Comparison of ENCODE assay signal across 16 cellular contexts in genomic region chr15:65164139-65164538, GRCh38. TPM values are rescaled to one million over a fixed set of nuclear protein-coding genes. Genes with fewer than 3 reads are reported as not detected.
A peak's percentile ranks its signal among the peaks of the same experiment; 100 is the strongest.
DNase-seq lines count a peak whose midpoint lies in the region; ATAC-seq and TF ChIP-seq lines count a peak whose summit lies in the region.
"Had no signal": no experiment of that assay in that cellular context is flagged by ENCODE, and none has a peak within 500 bp of the region (broad histone marks: within the 10 kb centered on the region; RNA-seq: fewer than 3 reads in every experiment).

No MANE protein-coding gene starts in this region.

- DNase-seq in globus pallidus (ENCODE audit: low spot score) (peak; percentile 53), psoas muscle (no peak), GM10266 (ENCODE audit: extremely low spot score) (no peak), body of pancreas (no peak)
- DNase-seq: ACHN; CD4-positive, CD25-positive, alpha-beta regulatory T cell; DMS53; GF-D8; HCEC 1CT; HFFc6 had no signal

- H3K27ac ChIP-seq in angular gyrus (ENCODE audit: low read depth, low read length): peak overlapping the region; percentile 62
- H3K27ac ChIP-seq in psoas muscle: peak overlapping the region; percentile 77
- peak overlapping the region; percentile 2 for H3K27ac ChIP-seq in temporal lobe (ENCODE audit: low read depth, low read length)
- no peak overlapping the region for H3K27ac ChIP-seq in body of pancreas
- H3K27ac ChIP-seq: BLaER1 treated with 17β-estradiol and CSF1 and Interleukin-3, amounts not matched to agents 10 nM and 100 nM; HL-60 had no signal

- H3K9me3 ChIP-seq in psoas muscle: no peaks in the 10 kb centered on the region
- no peaks in the 10 kb centered on the region for H3K9me3 ChIP-seq in body of pancreas
- H3K9me3 ChIP-seq: BLaER1 treated with 17β-estradiol and CSF1 and Interleukin-3, amounts not matched to agents 10 nM and 100 nM had no signal

- TF ChIP-seq CTCF in psoas muscle (IDR thresholded peaks at IDR 0.05) (no peak), GM10266 (IDR thresholded peaks at IDR 0.05; ENCODE audit: control insufficient read depth, insufficient read depth, low read depth, missing control alignments) (no peak), body of pancreas (IDR thresholded peaks at IDR 0.05) (no peak)

- H3K4me1 ChIP-seq in psoas muscle (peaks cover 19% of the 10 kb centered on the region), body of pancreas (no peaks in the 10 kb centered on the region)
- H3K4me1 ChIP-seq: BLaER1 treated with 17β-estradiol and CSF1 and Interleukin-3, amounts not matched to agents 10 nM and 100 nM had no signal

- TF ChIP-seq POLR2A in body of pancreas (IDR thresholded peaks at IDR 0.05): no peak

- no peak overlapping the region for H3K4me3 ChIP-seq in psoas muscle
- H3K4me3 ChIP-seq in body of pancreas: no peak overlapping the region
- H3K4me3 ChIP-seq: BLaER1 treated with 17β-estradiol and CSF1 and Interleukin-3, amounts not matched to agents 10 nM and 100 nM had no signal

- WGBS in psoas muscle, 3 donors: 39 to 71% (median 43%) methylated on average over 1 of the region's 1 CpG
- 41 to 54% methylated on average over 1 of the region's 1 CpG for WGBS in body of pancreas, 2 donors

- intact Hi-C loops in psoas muscle (cut with DNase I): no loop called here
- intact Hi-C loops in body of pancreas (cut with DNase I): no loop called here

- ATAC-seq in psoas muscle (no peak), HG02970 (IDR thresholded peaks at IDR 0.05; ENCODE audit: low FRiP score, unreplicated experiment) (no peak), body of pancreas (no peak)

- H3K27me3 ChIP-seq in psoas muscle (ENCODE audit: insufficient read depth in 3 of 3, low read length in 2 of 3) (no peaks in the 10 kb centered on the region), body of pancreas (no peaks in the 10 kb centered on the region)
- H3K27me3 ChIP-seq: BLaER1 treated with 17β-estradiol and CSF1 and Interleukin-3, amounts not matched to agents 10 nM and 100 nM had no signal

- peaks cover 4 to 54% of the 10 kb centered on the region in 2 donors for H3K36me3 ChIP-seq in psoas muscle (ENCODE audit: insufficient read depth in 1 of 2, low read depth in 1 of 2)
- H3K36me3 ChIP-seq in body of pancreas (replicated peaks in 1 of 2; ENCODE audit: insufficient read depth in 1 of 2, low read depth in 2 of 2): peaks cover 7 to 9% of the 10 kb centered on the region in 2 donors

RNA-seq across cellular contexts. Expression of gene CLPX, which starts 21.0 kb away (rescaled TPM):
- total RNA-seq in psoas muscle: 10 to 100 TPM; 53.7 to 87.2 (median 73.8) TPM
- 10 to 100 TPM; 24.4 to 45.9 (median 25.5) TPM for polyA plus RNA-seq in psoas muscle
- total RNA-seq in temporal lobe: 61.2 TPM
- total RNA-seq in body of pancreas: 10 to 100 TPM; 16.2 to 19.2 TPM

RNA-seq across cellular contexts. Expression of gene PDCD7, which starts 30.5 kb away (rescaled TPM):
- total RNA-seq in psoas muscle: 10 to 100 TPM; 12.3 to 22.4 (median 15.7) TPM
- polyA plus RNA-seq in psoas muscle: 10 to 100 TPM in 1 of 3 donors, 1 to 10 TPM in 2; 6.8 to 14.5 (median 9.9) TPM
- total RNA-seq in temporal lobe: 11.1 TPM
- 10 to 100 TPM; 18.2 to 35.6 TPM for total RNA-seq in body of pancreas

RNA-seq across cellular contexts. Expression of gene CILP, which starts 47.1 kb away (rescaled TPM):
- total RNA-seq in psoas muscle: 10 to 100 TPM in 2 of 4 donors, 1 to 10 TPM in 2; 5.6 to 31.7 (median 12.7) TPM
- 10 to 100 TPM in 1 of 3 donors, 1 to 10 TPM in 2; 3.9 to 13.0 (median 5.3) TPM for polyA plus RNA-seq in psoas muscle
- 0.25 TPM for total RNA-seq in temporal lobe
- 10 to 100 TPM in 1 of 2 donors, 1 to 10 TPM in 1; 4.4 to 18.8 TPM for total RNA-seq in body of pancreas
- total RNA-seq: A172 had no signal
- polyA plus RNA-seq: CD4-positive, CD25-positive, alpha-beta regulatory T cell had no signal

RNA-seq across cellular contexts. Expression of gene UBAP1L, which starts 49.1 kb away (rescaled TPM):
- total RNA-seq in psoas muscle (1 to 10 TPM; 1.1 to 2.8 (median 1.9) TPM), temporal lobe (2.0 TPM), body of pancreas (1 to 10 TPM; 3.4 to 4.6 TPM)
- polyA plus RNA-seq in psoas muscle: 1 to 10 TPM in 1 of 3 donors, under 1 TPM in 2; 0.79 to 1.1 (median 0.90) TPM

Comparison
In these comparisons a context has a peak if more than half of its experiments do, and no peak if none do; other contexts are left out.
1. H3K27ac ChIP-seq: peak in angular gyrus (single experiment), psoas muscle (single experiment) and temporal lobe (single experiment); none in body of pancreas (0 of 4).